21 cellular contexts compared by ENCODE assay signal in the genomic region with DNA sequence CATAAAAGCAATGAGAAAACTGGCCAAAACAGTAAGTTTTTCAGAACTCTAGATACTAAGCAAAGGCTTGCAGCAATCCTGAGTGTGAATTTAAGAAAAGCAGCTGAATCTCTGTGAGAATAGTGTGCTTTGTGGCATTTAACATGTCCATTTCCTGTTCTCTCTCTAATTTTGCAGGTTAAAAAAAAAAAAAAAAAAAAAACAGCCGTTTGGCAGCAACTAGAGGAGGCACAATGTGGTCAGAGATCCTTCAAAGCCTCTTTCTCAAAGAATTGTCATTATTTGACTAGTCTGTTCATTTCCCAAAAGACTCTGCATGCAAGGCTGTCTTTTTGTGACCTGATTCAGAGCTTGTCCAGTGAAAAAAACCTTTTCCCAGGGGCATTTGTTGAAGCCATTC.
DNase-seq lines count a peak whose midpoint lies in the region; ATAC-seq, FAIRE-seq and TF ChIP-seq lines count a peak whose summit lies in the region.
"Had no signal": no experiment of that assay in that cellular context is flagged by ENCODE, and none has a peak within 500 bp of the region (broad histone marks: within the 10 kb centered on the region; RNA-seq: fewer than 3 reads in every experiment).

No MANE protein-coding gene starts in this region.

- H2BK20ac ChIP-seq in H1 (ENCODE audit: low read length): no peak overlapping the region

- H3K79me1 ChIP-seq in H1 (ENCODE audit: low read depth, low read length) (no peaks in the 10 kb centered on the region), neuronal stem cell (ENCODE audit: low read depth, low read length) (no peaks in the 10 kb centered on the region)

- TF ChIP-seq CTCF in H1 (IDR thresholded peaks at IDR 0.05; ENCODE audit: control extremely low read depth in 1 of 3, insufficient read depth in 1 of 3, low read depth in 1 of 3, low read length in 3 of 3): no peak

- H2AFZ ChIP-seq in H1 (ENCODE audit: low read length) (0 out of 2 replicates have a peak overlapping the region, but pooled peaks have one; percentile 71), neuronal stem cell (ENCODE audit: low read length) (peak overlapping the region; percentile 40)

- no peaks in the 10 kb centered on the region for H3K36me3 ChIP-seq in H1 (ENCODE audit: control insufficient read depth in 2 of 4, insufficient read depth in 4 of 4, low read length in 3 of 4)
- H3K36me3 ChIP-seq in neuronal stem cell (replicated peaks in 1 of 2; ENCODE audit: control insufficient read depth in 2 of 2, insufficient read depth in 2 of 2, low read length in 2 of 2): no peaks in the 10 kb centered on the region
- H3K36me3 ChIP-seq: BLaER1 treated with 17β-estradiol and CSF1 and Interleukin-3, amounts not matched to agents 10 nM and 100 nM had no signal

- H3K9me3 ChIP-seq in H1 (ENCODE audit: insufficient read depth in 2 of 2, low read depth in 1 of 2, low read length in 1 of 2) (no peaks in the 10 kb centered on the region), neuronal stem cell (replicated peaks in 1 of 2; ENCODE audit: control insufficient read depth in 2 of 2, insufficient read depth in 1 of 2, low read depth in 1 of 2, low read length in 2 of 2) (no peaks in the 10 kb centered on the region)

- no peaks in the 10 kb centered on the region for H4K20me1 ChIP-seq in H1 (replicated peaks in 1 of 2; ENCODE audit: control insufficient read depth in 1 of 2, insufficient read depth in 2 of 2, low read length in 2 of 2)
- H4K20me1 ChIP-seq: BLaER1 treated with 17β-estradiol and CSF1 and Interleukin-3, amounts not matched to agents 10 nM and 100 nM had no signal

- no peaks in the 10 kb centered on the region for H3K27me3 ChIP-seq in H1 (replicated peaks in 1 of 4; ENCODE audit: control insufficient read depth in 3 of 4, extremely low read depth in 1 of 4, insufficient read depth in 3 of 4, low read length in 3 of 4)
- H3K27me3 ChIP-seq in neuronal stem cell (ENCODE audit: control insufficient read depth in 3 of 3, insufficient read depth in 3 of 3, low read depth in 1 of 3, low read length in 3 of 3): no peaks in the 10 kb centered on the region
- H3K27me3 ChIP-seq: BLaER1 treated with 17β-estradiol and CSF1 and Interleukin-3, amounts not matched to agents 10 nM and 100 nM had no signal

- H4K5ac ChIP-seq in H1 (ENCODE audit: insufficient read length, low read depth, low read length): no peak overlapping the region

- no peak overlapping the region for H3K56ac ChIP-seq in H1 (replicated peaks; ENCODE audit: insufficient read length, low read depth, low read length)

- H4K91ac ChIP-seq in H1 (replicated peaks; ENCODE audit: insufficient read length, low read length) (no peak overlapping the region), neuronal stem cell (ENCODE audit: low read depth, low read length, poor library complexity) (no peak overlapping the region)

- DNase-seq in DMS53 (lab: John Stamatoyannopoulos, UW) (peak; percentile 10), DMS53 treated with DMSO at 0.1 percent for 48 hours (lab: John Stamatoyannopoulos, UW; ENCODE audit: unreplicated experiment) (no peak), H1 (ENCODE audit: low read depth in 1 of 2, low spot score in 2 of 2) (no peak), neuronal stem cell (ENCODE audit: low spot score) (no peak), left cardiac atrium (no peak), urothelium cell line (ENCODE audit: low spot score) (no peak)
- DNase-seq in Jurkat, Clone E6-1 (ENCODE audit: low read depth, low spot score): peak; percentile 33
- DNase-seq: CD4-positive, alpha-beta T cell; CD8-positive, alpha-beta memory T cell; DMS 273 treated with DMSO at 0.1 percent for 48 hours; EL; GDM1; GOT3; H7; HCEC 1CT had no signal

- H2BK15ac ChIP-seq in H1 (ENCODE audit: low read length): no peak overlapping the region
- no peak overlapping the region for H2BK15ac ChIP-seq in neuronal stem cell (ENCODE audit: low read length)

- H2AK5ac ChIP-seq in H1 (ENCODE audit: low read depth, low read length) (no peak overlapping the region), neuronal stem cell (ENCODE audit: low read depth, low read length) (no peak overlapping the region)

- H2BK120ac ChIP-seq in H1 (replicated peaks; ENCODE audit: low read depth, low read length) (no peak overlapping the region), neuronal stem cell (ENCODE audit: low read depth, low read length) (no peak overlapping the region)

- POLR2A ChIA-PET in H1 (lab: Charles Lee; ENCODE audit: partially characterized antibody): no interaction called here

- H3K14ac ChIP-seq in H1 (ENCODE audit: insufficient read length): no peak overlapping the region
- no peak overlapping the region for H3K14ac ChIP-seq in neuronal stem cell (ENCODE audit: low read length)

- no peak for TF ChIP-seq EP300 in H1 (IDR thresholded peaks at IDR 0.05; ENCODE audit: borderline replicate concordance in 1 of 2, low read depth in 2 of 2, low read length in 2 of 2)

- H2BK5ac ChIP-seq in H1 (ENCODE audit: low read depth, low read length): no peak overlapping the region
- H2BK5ac ChIP-seq in neuronal stem cell (ENCODE audit: low read length): no peak overlapping the region

- no CpG with 5 or more reads among the region's 1 CpG for WGBS in H1 (ENCODE audit: extremely low coverage in 1 of 2, insufficient coverage in 1 of 2, insufficient read length in 1 of 2, insufficient replicate concordance in 2 of 2, low coverage in 1 of 2, low lambda C conversion rate in 2 of 2, missing lambda C conversion rate in 1 of 2), 2 experiments
- no CpG with 5 or more reads among the region's 1 CpG for WGBS in neuronal stem cell (ENCODE audit: extremely low coverage in 2 of 2, insufficient read length in 2 of 2, insufficient replicate concordance in 1 of 2), 2 donors

- FAIRE-seq in H1 (lab: Jason Lieb, UNC): no peak
- FAIRE-seq in urothelium cell line (lab: Jason Lieb, UNC): no peak
- FAIRE-seq: A204.1, D721Med, GM12878 had no signal

- H3K18ac ChIP-seq in H1 (ENCODE audit: extremely low read depth, low read length): no peak overlapping the region
- H3K18ac ChIP-seq in neuronal stem cell (ENCODE audit: low read length): no peak overlapping the region

- H3K23me2 ChIP-seq in H1 (ENCODE audit: low read depth, low read length): no peaks in the 10 kb centered on the region

- H3K79me2 ChIP-seq in H1 (ENCODE audit: control insufficient read depth in 1 of 2, insufficient read depth in 2 of 2, low read length in 2 of 2): no peaks in the 10 kb centered on the region

- intact Hi-C loops in left cardiac atrium (cut with DNase I): no loop called here

- CTCF ChIA-PET in H1 (lab: Charles Lee; ENCODE audit: partially characterized antibody): interaction anchor here (0.9 to 1.5 kb wide), 2 partner anchors 19 to 39 kb away, joined by 3 to 4 read pairs; no protein-coding TSS in a partner anchor

- TF ChIP-seq POLR2A in H1 (IDR thresholded peaks at IDR 0.05; ENCODE audit: control extremely low read depth in 1 of 2, low read depth in 2 of 2, low read length in 2 of 2): no peak

- no peak for TF ChIP-seq RAD21 in H1 (IDR thresholded peaks at IDR 0.05 in 1 of 2, conservative IDR thresholded peaks at IDR 0.05 in 1 of 2; ENCODE audit: low read depth in 2 of 2, low read length in 2 of 2)

- H4K8ac ChIP-seq in H1 (ENCODE audit: extremely low read depth, insufficient read depth, low read length): no peak overlapping the region
- no peak overlapping the region for H4K8ac ChIP-seq in neuronal stem cell (ENCODE audit: low read depth, low read length)

- no peak overlapping the region for H3K9ac ChIP-seq in H1 (replicated peaks in 1 of 4; ENCODE audit: extremely low read depth in 1 of 4, low read depth in 3 of 4, low read length in 3 of 4)
- H3K9ac ChIP-seq in neuronal stem cell (ENCODE audit: low read depth, low read length, poor library complexity): no peak overlapping the region
- H3K9ac ChIP-seq: BLaER1 treated with 17β-estradiol and CSF1 and Interleukin-3, amounts not matched to agents 10 nM and 100 nM had no signal

- no peaks in the 10 kb centered on the region for H3K4me1 ChIP-seq in H1 (replicated peaks in 1 of 4; ENCODE audit: control insufficient read depth in 3 of 4, insufficient read depth in 4 of 4, low read length in 3 of 4)
- no peaks in the 10 kb centered on the region for H3K4me1 ChIP-seq in neuronal stem cell (ENCODE audit: control insufficient read depth in 2 of 2, insufficient read depth in 1 of 2, low read depth in 1 of 2, low read length in 2 of 2)

- no peak overlapping the region for H3K4me3 ChIP-seq in Jurkat, Clone E6-1 (ENCODE audit: low read length)
- H3K4me3 ChIP-seq in H1 (ENCODE audit: extremely low read depth in 1 of 4, insufficient read depth in 2 of 4, low read depth in 3 of 4, low read length in 4 of 4) (no peak overlapping the region), neuronal stem cell (ENCODE audit: low read length in 2 of 2) (no peak overlapping the region)
- H3K4me3 ChIP-seq: BLaER1 treated with 17β-estradiol and CSF1 and Interleukin-3, amounts not matched to agents 10 nM and 100 nM; GM12878 had no signal

- H3K23ac ChIP-seq in H1 (ENCODE audit: insufficient read length) (no peak overlapping the region), neuronal stem cell (ENCODE audit: low read depth, low read length, poor library complexity) (no peak overlapping the region)

- no peak for ATAC-seq in left cardiac atrium
- no peak for ATAC-seq in HG02588 (IDR thresholded peaks at IDR 0.05; ENCODE audit: unreplicated experiment)
- ATAC-seq: GM12878 had no signal

- H3K4ac ChIP-seq in H1 (replicated peaks; ENCODE audit: insufficient read length, low read depth, low read length) (no peak overlapping the region), neuronal stem cell (ENCODE audit: low read length) (no peak overlapping the region)

- H3K27ac ChIP-seq in H1 (ENCODE audit: low read depth, low read length) (no peak overlapping the region), neuronal stem cell (replicated peaks; ENCODE audit: low read length) (no peak overlapping the region)
- H3K27ac ChIP-seq: 22Rv1; BLaER1 treated with 17β-estradiol and CSF1 and Interleukin-3, amounts not matched to agents 10 nM and 100 nM had no signal

- H3K4me2 ChIP-seq in H1 (ENCODE audit: insufficient read depth in 1 of 2, low read depth in 2 of 2, low read length in 2 of 2) (no peak overlapping the region), neuronal stem cell (ENCODE audit: insufficient read depth, low read length, poor library complexity, severe bottlenecking) (no peak overlapping the region)

- no peak overlapping the region for H2BK12ac ChIP-seq in H1 (ENCODE audit: low read depth, low read length)
- no peak overlapping the region for H2BK12ac ChIP-seq in neuronal stem cell (ENCODE audit: low read length)

TF ChIP-seq in H1, 55 proteins besides CTCF, POLR2A, EP300 and RAD21 (continues in another document):
- TF ChIP-seq BCL11A (IDR thresholded peaks at IDR 0.05; ENCODE audit: low read depth in 2 of 2, low read length in 2 of 2): no peak
- TF ChIP-seq, protein P1, sequence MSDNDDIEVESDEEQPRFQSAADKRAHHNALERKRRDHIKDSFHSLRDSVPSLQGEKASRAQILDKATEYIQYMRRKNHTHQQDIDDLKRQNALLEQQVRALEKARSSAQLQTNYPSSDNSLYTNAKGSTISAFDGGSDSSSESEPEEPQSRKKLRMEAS (IDR thresholded peaks at IDR 0.05): no peak
- TF ChIP-seq CBX8 (IDR thresholded peaks at IDR 0.05; ENCODE audit: borderline replicate concordance, low read depth, low read length): no peak
- no peak for TF ChIP-seq YY1 (IDR thresholded peaks at IDR 0.05; ENCODE audit: low read depth, low read length)
- no peak for TF ChIP-seq SIX5 (IDR thresholded peaks at IDR 0.05; ENCODE audit: low read depth, low read length)
- TF ChIP-seq TAF1 (IDR thresholded peaks at IDR 0.05; ENCODE audit: low read depth, low read length): no peak

Comparison
In these comparisons a context has a peak if more than half of its experiments do, and no peak if none do; other contexts are left out.
1. DNase-seq: peak in DMS53 (single experiment) and Jurkat, Clone E6-1 (single experiment); none in DMS53 treated with DMSO at 0.1 percent for 48 hours (single experiment), H1 (0 of 2), neuronal stem cell (single experiment), left cardiac atrium (single experiment) and urothelium cell line (single experiment).